Comparison of ENCODE assay signal across 1 cellular context in genomic region chr16:85807340-85807739, GRCh38. TPM values are rescaled to one million over a fixed set of nuclear protein-coding genes. Genes with fewer than 3 reads are reported as not detected.
DNase-seq lines count a peak whose midpoint lies in the region; ATAC-seq, FAIRE-seq and TF ChIP-seq lines count a peak whose summit lies in the region.
"Not testable (repeated sequence)": the region's sequence is repeated elsewhere in the genome, so short reads cannot be mapped to it uniquely, and the experiment has no call there.

No MANE protein-coding gene starts in this region.

- H3K79me2 ChIP-seq in K562 (ENCODE audit: control insufficient read depth, insufficient read depth, low read length): peaks cover 10% of the 10 kb centered on the region; the same call in 2 of the 3 replicates

- H3K4me3 ChIP-seq in K562: not testable (repeated sequence)

- H3K9me1 ChIP-seq in K562 (ENCODE audit: control insufficient read depth, insufficient read depth, low read length): not testable (repeated sequence)

- not testable (repeated sequence) for H3K4me2 ChIP-seq in K562 (ENCODE audit: insufficient read depth, low read length)

- POLR2A ChIA-PET in K562 (lab: Yijun Ruan, JAX): interaction anchor here (1.7 kb wide), 1 partner anchor 85 kb away, joined by 3 read pairs; no protein-coding TSS in a partner anchor

- in situ Hi-C loops in K562 (cut with MboI): not testable (repeated sequence)

- CTCF ChIA-PET in K562 (lab: Yijun Ruan, JAX; ENCODE audit: low intra/inter-chr PET ratio): not testable (repeated sequence)

- not testable (repeated sequence) for H3K4me1 ChIP-seq in K562 (replicated peaks in 1 of 2; ENCODE audit: control insufficient read depth in 2 of 2, insufficient read depth in 2 of 2, low read length in 2 of 2)

- not testable (repeated sequence) for TF ChIP-seq RAD21 in K562 (CRISPR knock-in tag; conservative IDR thresholded peaks at IDR 0.05 in 1 of 2, IDR thresholded peaks at IDR 0.05 in 1 of 2)

- WGBS in K562 (ENCODE audit: insufficient coverage, low coverage, missing lambda C conversion rate): 81% methylated on average over 4 of the region's 6 CpGs

- FAIRE-seq in K562 (lab: Jason Lieb, UNC): not testable (repeated sequence)

- H3K27me3 ChIP-seq in K562 (ENCODE audit: control insufficient read depth in 2 of 2, insufficient read depth in 2 of 2, low read length in 2 of 2): peaks cover 14 to 19% of the 10 kb centered on the region in 2 experiments; a peak in 4 of 5 replicates

- H3K27ac ChIP-seq in K562 (ENCODE audit: extremely low read depth, low read depth, low read length): not testable (repeated sequence)

- H4K20me1 ChIP-seq in K562 (replicated peaks; ENCODE audit: control insufficient read depth, insufficient read depth, low read length): not testable (repeated sequence)

- peaks cover 45% of the 10 kb centered on the region for H3K36me3 ChIP-seq in K562 (ENCODE audit: control insufficient read depth, insufficient read depth, low read length)

- intact Hi-C loops in K562 (cut with micrococcal nuclease): not testable (repeated sequence)

- TF ChIP-seq POLR2A in K562 (conservative IDR thresholded peaks at IDR 0.05): peak; percentile 69

- not testable (repeated sequence) for H3K9me3 ChIP-seq in K562 (replicated peaks; ENCODE audit: control insufficient read depth, insufficient read depth, low read depth, low read length)

- DNase-seq in K562 (ENCODE audit: extremely low read depth in 1 of 4, low spot score in 3 of 4): not testable (repeated sequence)

- not testable (repeated sequence) for H2AFZ ChIP-seq in K562 (ENCODE audit: low read depth, low read length)

- ATAC-seq in K562: not testable (repeated sequence)

- not testable (repeated sequence) for H3K9ac ChIP-seq in K562 (ENCODE audit: insufficient read depth in 1 of 2, low read depth in 2 of 2, low read length in 2 of 2)

- not testable (repeated sequence) for BruUV-seq in K562 (replicated peaks; lab: Mats Ljungman, UMichigan)

- TF ChIP-seq EP300 in K562 (IDR thresholded peaks at IDR 0.05; ENCODE audit: low read length): not testable (repeated sequence)

- not testable (repeated sequence) for TF ChIP-seq CTCF in K562 (IDR thresholded peaks at IDR 0.05 in 2 of 3, conservative IDR thresholded peaks at IDR 0.05 in 1 of 3; ENCODE audit: insufficient read depth in 2 of 3, low read depth in 1 of 3, low read length in 3 of 3)

TF ChIP-seq in K562, 482 proteins besides CTCF, POLR2A, EP300 and RAD21:
- TF ChIP-seq SUPT5H (IDR thresholded peaks at IDR 0.05) (peak; percentile 72), POLR2B (IDR thresholded peaks at IDR 0.05; ENCODE audit: low read depth, partially characterized antibody) (peak; percentile 67)
TF ChIP-seq in K562: peak in this region for 2; not testable (repeated sequence) for 480.

RNA-seq across cellular contexts. Expression of gene COX4I1, which starts 7.8 kb away (rescaled TPM):
- 142 and 234 TPM in 2 replicates for total RNA-seq in K562 (2011; cell fraction: chromatin; rRNA removed; ENCODE audit: low replicate concordance)
- total RNA-seq in K562 (2011; cell fraction: nucleolus; rRNA removed): 377 and 464 TPM in 2 replicates
- total RNA-seq in K562 (2011; cell fraction: nucleoplasm; rRNA removed): 382 and 397 TPM in 2 replicates
- 941 and 994 TPM in 2 replicates for total RNA-seq in K562 (2014; rRNA removed)
- total RNA-seq in K562 (2014; rRNA removed; fragmentation: Illumina TruSeq; extraction: Trizol): 526 and 685 TPM in 2 replicates
- 613 and 651 TPM in 2 replicates for total RNA-seq in K562 (2015; rRNA removed; fragmentation: Illumina TruSeq; extraction: Trizol)
- total RNA-seq in K562 (2021): 827 and 832 TPM in 2 replicates
- polyA plus RNA-seq in K562 (2011; rRNA removed): 1,032 and 1,039 TPM in 2 replicates
- polyA plus RNA-seq in K562 (2011; cell fraction: cytosol; rRNA removed): 957 and 1,096 TPM in 2 replicates
- polyA plus RNA-seq in K562 (2011; cell fraction: nucleus; rRNA removed): 594 and 697 TPM in 2 replicates
- 796 and 1,103 TPM in 2 replicates for polyA plus RNA-seq in K562 (2012)
- polyA plus RNA-seq in K562 (2014; fragmentation: Illumina TruSeq; extraction: Trizol): 1,040 and 1,078 TPM in 2 replicates
- polyA plus RNA-seq in K562 (2014; fragmentation: Nextera tagmentation; extraction: Ambion mirVana): 1,000 to 10,000 TPM; 1,936 to 2,356 TPM
- 1,078 and 1,164 TPM in 2 replicates for polyA plus RNA-seq in K562 (2014; rRNA removed)
- 533 and 536 TPM in 2 replicates for polyA minus RNA-seq in K562 (2011; rRNA and poly(A)+ RNA removed)
- 193 and 209 TPM in 2 replicates for polyA minus RNA-seq in K562 (2011; cell fraction: cytosol; rRNA and poly(A)+ RNA removed)
- polyA minus RNA-seq in K562 (2011; cell fraction: nucleus; rRNA and poly(A)+ RNA removed): 68.0 and 114 TPM in 2 replicates

RNA-seq across cellular contexts. Expression of gene EMC8, which starts 8.0 kb away (rescaled TPM):
- 39.0 and 71.6 TPM in 2 replicates for total RNA-seq in K562 (2011; cell fraction: chromatin; rRNA removed; ENCODE audit: low replicate concordance)
- 55.5 and 57.1 TPM in 2 replicates for total RNA-seq in K562 (2011; cell fraction: nucleolus; rRNA removed)
- 52.4 and 64.5 TPM in 2 replicates for total RNA-seq in K562 (2011; cell fraction: nucleoplasm; rRNA removed)
- total RNA-seq in K562 (2014; rRNA removed) (81.8 and 86.4 TPM in 2 replicates), K562 (2014; rRNA removed; fragmentation: Illumina TruSeq; extraction: Trizol) (36.4 and 48.6 TPM in 2 replicates), K562 (2015; rRNA removed; fragmentation: Illumina TruSeq; extraction: Trizol) (49.9 and 56.4 TPM in 2 replicates), K562 (2021) (60.8 and 71.9 TPM in 2 replicates)
- polyA plus RNA-seq in K562 (2011; rRNA removed) (45.2 and 54.7 TPM in 2 replicates), K562 (2014; fragmentation: Illumina TruSeq; extraction: Trizol) (32.7 and 39.8 TPM in 2 replicates), K562 (2014; fragmentation: Nextera tagmentation; extraction: Ambion mirVana) (10 to 100 TPM; 11.4 to 14.0 TPM), K562 (2014; rRNA removed) (61.7 and 69.1 TPM in 2 replicates)
- 64.7 and 82.3 TPM in 2 replicates for polyA plus RNA-seq in K562 (2011; cell fraction: cytosol; rRNA removed)
- 50.0 and 69.2 TPM in 2 replicates for polyA plus RNA-seq in K562 (2011; cell fraction: nucleus; rRNA removed)
- 35.1 and 36.5 TPM in 2 replicates for polyA plus RNA-seq in K562 (2012)
- polyA minus RNA-seq in K562 (2011; rRNA and poly(A)+ RNA removed): 35.1 and 58.8 TPM in 2 replicates
- 45.7 and 51.0 TPM in 2 replicates for polyA minus RNA-seq in K562 (2011; cell fraction: cytosol; rRNA and poly(A)+ RNA removed)
- 26.1 and 37.0 TPM in 2 replicates for polyA minus RNA-seq in K562 (2011; cell fraction: nucleus; rRNA and poly(A)+ RNA removed)

RNA-seq across cellular contexts. Expression of gene C16orf74, which starts 56.4 kb away (rescaled TPM):
- not detected in 2 replicates for total RNA-seq in K562 (2011; cell fraction: chromatin; rRNA removed; ENCODE audit: low replicate concordance)
- not detected in 2 replicates for total RNA-seq in K562 (2011; cell fraction: nucleolus; rRNA removed)
- total RNA-seq in K562 (2011; cell fraction: nucleoplasm; rRNA removed): not detected in 2 replicates
- total RNA-seq in K562 (2014; rRNA removed): not detected in 2 replicates
- not detected in 2 replicates for total RNA-seq in K562 (2014; rRNA removed; fragmentation: Illumina TruSeq; extraction: Trizol)
- not detected in 2 replicates for total RNA-seq in K562 (2015; rRNA removed; fragmentation: Illumina TruSeq; extraction: Trizol)
- total RNA-seq in K562 (2021): not detected in 2 replicates
- 0.11 TPM in 1 of 2 replicates, not detected in the other for polyA plus RNA-seq in K562 (2011; rRNA removed)
- polyA plus RNA-seq in K562 (2011; cell fraction: cytosol; rRNA removed): not detected in 2 replicates
- not detected in 2 replicates for polyA plus RNA-seq in K562 (2011; cell fraction: nucleus; rRNA removed)
- polyA plus RNA-seq in K562 (2012): not detected in 2 replicates
- not detected in 2 replicates for polyA plus RNA-seq in K562 (2014; fragmentation: Illumina TruSeq; extraction: Trizol)
- not detected for polyA plus RNA-seq in K562 (2014; fragmentation: Nextera tagmentation; extraction: Ambion mirVana)
- not detected in 2 replicates for polyA plus RNA-seq in K562 (2014; rRNA removed)
- polyA minus RNA-seq in K562 (2011; rRNA and poly(A)+ RNA removed): not detected in 2 replicates
- polyA minus RNA-seq in K562 (2011; cell fraction: cytosol; rRNA and poly(A)+ RNA removed): not detected in 2 replicates
- polyA minus RNA-seq in K562 (2011; cell fraction: nucleus; rRNA and poly(A)+ RNA removed): not detected in 2 replicates
